ENCODE assay signal across 1 cellular context in genomic region chr5:149552761-149553160, GRCh38.
TF ChIP-seq lines count a peak whose summit lies in the region.

No MANE protein-coding gene starts in this region.

TF ChIP-seq in HCT116, 20 proteins besides CTCF, POLR2A, EP300 and RAD21:
- TF ChIP-seq EZH2phosphoT487 (IDR thresholded peaks at IDR 0.05; ENCODE audit: borderline replicate concordance): no peak
- TF ChIP-seq EGR1 (IDR thresholded peaks at IDR 0.05; ENCODE audit: low read depth): no peak
- TF ChIP-seq ATF3 (IDR thresholded peaks at IDR 0.05): no peak
- TF ChIP-seq POLR2AphosphoS5 (IDR thresholded peaks at IDR 0.05; ENCODE audit: low read depth, low read length): no peak
- no peak for TF ChIP-seq FOSL1 (IDR thresholded peaks at IDR 0.05; ENCODE audit: low read depth)
- no peak for TF ChIP-seq CBX3 (IDR thresholded peaks at IDR 0.05; ENCODE audit: low read depth)
- no peak for TF ChIP-seq SIN3A (IDR thresholded peaks at IDR 0.05; ENCODE audit: low read depth)
- TF ChIP-seq REST (IDR thresholded peaks at IDR 0.05; ENCODE audit: low read depth): no peak
- no peak for TF ChIP-seq ZBTB33 (IDR thresholded peaks at IDR 0.05; ENCODE audit: extremely low read depth, insufficient replicate concordance, low read length)
- TF ChIP-seq MAX (IDR thresholded peaks at IDR 0.05): no peak
- no peak for TF ChIP-seq CEBPB (IDR thresholded peaks at IDR 0.05; ENCODE audit: low read depth)
- TF ChIP-seq SP1 (IDR thresholded peaks at IDR 0.05; ENCODE audit: low read depth): no peak
- TF ChIP-seq SRF (IDR thresholded peaks at IDR 0.05; ENCODE audit: low read depth): no peak
- TF ChIP-seq ELF1 (IDR thresholded peaks at IDR 0.05; ENCODE audit: borderline replicate concordance, low read depth): no peak
- TF ChIP-seq JUND (IDR thresholded peaks at IDR 0.05): no peak
- TF ChIP-seq TCF7L2 (IDR thresholded peaks at IDR 0.05; ENCODE audit: borderline replicate concordance, extremely low read depth, insufficient read depth, insufficient read length): no peak
- TF ChIP-seq ZFX (IDR thresholded peaks at IDR 0.05): no peak
- TF ChIP-seq EZH2 (IDR thresholded peaks at IDR 0.05): no peak
- no peak for TF ChIP-seq ZNF274 (IDR thresholded peaks at IDR 0.05; ENCODE audit: low read depth, low read length)
- TF ChIP-seq YY1 (IDR thresholded peaks at IDR 0.05; ENCODE audit: extremely low read depth, insufficient replicate concordance, low read depth, low read length): no peak
TF ChIP-seq in HCT116: peak in this region for 0.
